ENCODE assay signal across 8 cellular contexts in the genomic region with DNA sequence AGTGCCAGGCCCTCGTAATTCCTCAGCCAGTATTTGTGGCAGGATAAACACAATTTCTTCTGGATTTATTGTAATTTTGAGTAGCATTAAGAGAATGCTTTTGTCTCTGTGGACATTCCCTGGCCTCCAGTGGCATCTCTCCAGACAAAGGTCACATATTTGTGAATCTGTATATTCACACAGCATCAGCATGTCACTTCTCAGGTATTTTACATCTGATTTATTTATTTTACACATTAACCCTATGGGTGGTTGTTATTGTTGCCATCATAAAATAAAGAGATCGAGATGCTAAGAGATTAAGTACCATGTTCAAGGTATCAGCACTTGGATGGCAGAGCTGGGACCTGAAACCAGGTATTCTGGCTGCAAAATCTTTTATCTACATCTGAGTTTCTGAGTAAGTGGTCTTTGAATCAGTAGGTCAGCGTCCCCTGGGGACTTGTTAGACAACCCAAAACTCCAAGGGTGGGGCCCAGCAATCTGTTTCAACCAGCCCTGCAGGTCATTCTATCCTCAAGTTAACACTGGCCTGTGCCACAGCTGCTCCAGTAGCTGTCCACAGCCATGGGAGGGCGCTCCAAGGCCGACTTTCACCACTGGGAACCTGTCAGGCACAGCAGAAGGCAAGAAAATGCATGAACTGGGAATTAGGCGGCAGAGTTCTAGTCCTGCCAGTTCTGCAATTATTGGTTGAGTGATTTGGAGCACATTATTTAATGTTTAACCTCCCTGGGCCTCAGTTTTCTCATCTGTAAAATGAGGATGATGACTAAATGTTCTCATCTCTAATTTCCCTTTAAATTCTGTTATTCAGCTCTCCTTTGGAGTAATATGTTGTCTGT. TPM values are rescaled to one million over a fixed set of nuclear protein-coding genes. Genes with fewer than 3 reads are reported as not detected.
DNase-seq lines count a peak whose midpoint lies in the region; ATAC-seq, FAIRE-seq and TF ChIP-seq lines count a peak whose summit lies in the region.

No MANE protein-coding gene starts in this region.

- DNase-seq in Ammon's horn (ENCODE audit: low spot score), result peak; percentile 64
- DNase-seq in HAP-1 (ENCODE audit: low spot score in 2 of 2), result peak; percentile 40 to 90
- peak; percentile 79 for DNase-seq in NCI-H748 (lab: John Stamatoyannopoulos, UW; ENCODE audit: unreplicated experiment)
- peak; percentile 89 to 91 for DNase-seq in activated CD4-positive, alpha-beta T cell treated with anti-CD3 and anti-CD28 coated beads, Interleukin-2, amount 50 U/mL, for 48 hours
- DNase-seq in H1 (ENCODE audit: low read depth in 1 of 2, low spot score in 2 of 2), result peak; percentile 72 to 92

- no peak overlapping the region for H3K56ac ChIP-seq in H1 (replicated peaks; ENCODE audit: insufficient read length, low read depth, low read length)

- POLR2A ChIA-PET in H1 (lab: Charles Lee; ENCODE audit: partially characterized antibody), result interaction anchor here (0.6 to 5.0 kb wide), 14 partner anchors 11 to 738 kb away, joined by 3 to 63 read pairs (median 4); a partner anchor contains a TSS

- 0 out of 2 replicates have a peak overlapping the region, but pooled peaks have one; percentile 46 for H2BK15ac ChIP-seq in H1 (ENCODE audit: low read length)

- 40% methylated on average over 6 of the region's 6 CpGs; no CpG with 5 or more reads in 1 of the 2 experiments for WGBS in H1 (ENCODE audit: extremely low coverage in 1 of 2, insufficient coverage in 1 of 2, insufficient read length in 1 of 2, insufficient replicate concordance in 2 of 2, low coverage in 1 of 2, low lambda C conversion rate in 2 of 2, missing lambda C conversion rate in 1 of 2), 2 experiments

- H3K79me1 ChIP-seq in H1 (ENCODE audit: low read depth, low read length), result no peaks in the 10 kb centered on the region

- no peak overlapping the region for H3K23ac ChIP-seq in H1 (ENCODE audit: insufficient read length)

- no peak overlapping the region for H4K91ac ChIP-seq in H1 (replicated peaks; ENCODE audit: insufficient read length, low read length)

- peaks cover 5% of the 10 kb centered on the region; the same call in 1 of the 2 replicates for H3K4me1 ChIP-seq in HAP-1
- peaks cover 3 to 13% (median 8%) of the 10 kb centered on the region in 4 experiments; a peak in 6 of 7 replicates for H3K4me1 ChIP-seq in H1 (replicated peaks in 1 of 4; ENCODE audit: control insufficient read depth in 3 of 4, insufficient read depth in 4 of 4, low read length in 3 of 4)
- peaks cover 36% of the 10 kb centered on the region for H3K4me1 ChIP-seq in mucosa of stomach (ENCODE audit: control insufficient read depth, insufficient read depth, low read length)

- H3K4me3 ChIP-seq in HAP-1, result no peak overlapping the region
- H3K4me3 ChIP-seq in H1 (ENCODE audit: extremely low read depth in 1 of 4, insufficient read depth in 2 of 4, low read depth in 3 of 4, low read length in 4 of 4), result peak overlapping the region in 2 of 4 experiments; percentile 41 to 64; a peak in 3 of 8 replicates
- peak overlapping the region; percentile 6 for H3K4me3 ChIP-seq in mucosa of stomach (ENCODE audit: low read length)

- TF ChIP-seq EP300 in H1 (IDR thresholded peaks at IDR 0.05; ENCODE audit: borderline replicate concordance in 1 of 2, low read depth in 2 of 2, low read length in 2 of 2), result no peak

- H3K18ac ChIP-seq in H1 (ENCODE audit: extremely low read depth, low read length), result no peak overlapping the region

- CTCF ChIA-PET in H1 (lab: Charles Lee; ENCODE audit: partially characterized antibody), result interaction anchor here (0.5 to 5.7 kb wide), 25 partner anchors 11 to 780 kb away, joined by 3 to 36 read pairs (median 3); no protein-coding TSS in a partner anchor

- peaks cover 5% of the 10 kb centered on the region for H3K4me1 Mint-ChIP-seq in stimulated activated memory B cell treated with anti-CD40 and anti-IgM and Interleukin-4, amounts not matched to agents 10 μg/mL and 1 μg/mL and 100 μg/mL, for 72 hours

- H3K9me3 ChIP-seq in HAP-1 (no peaks in the 10 kb centered on the region), H1 (ENCODE audit: insufficient read depth in 2 of 2, low read depth in 1 of 2, low read length in 1 of 2) (peaks cover 0 to 2% of the 10 kb centered on the region in 2 experiments; a peak in 1 of 4 replicates), mucosa of stomach (ENCODE audit: control insufficient read depth, low read length) (peaks cover 5% of the 10 kb centered on the region)

- peak; percentile 45 for FAIRE-seq in H1 (lab: Jason Lieb, UNC)

- TF ChIP-seq POLR2A in H1 (IDR thresholded peaks at IDR 0.05; ENCODE audit: control extremely low read depth in 1 of 2, low read depth in 2 of 2, low read length in 2 of 2), result no peak

- no peak overlapping the region for H3K4me3 Mint-ChIP-seq in stimulated activated memory B cell treated with anti-CD40 and anti-IgM and Interleukin-4, amounts not matched to agents 10 μg/mL and 1 μg/mL and 100 μg/mL, for 72 hours

- no peak overlapping the region for H2BK20ac ChIP-seq in H1 (ENCODE audit: low read length)

- H2BK120ac ChIP-seq in H1 (replicated peaks; ENCODE audit: low read depth, low read length), result peak overlapping the region; percentile 7

- peak overlapping the region; percentile 97; the same call in 1 of the 2 replicates for H2BK12ac ChIP-seq in H1 (ENCODE audit: low read depth, low read length)

- in situ Hi-C loops in HAP-1 (cut with MboI; ENCODE audit: low sequenced_read_pairs), result no loop called here

- H3K36me3 Mint-ChIP-seq in stimulated activated memory B cell treated with anti-CD40 and anti-IgM and Interleukin-4, amounts not matched to agents 10 μg/mL and 1 μg/mL and 100 μg/mL, for 72 hours, result no peaks in the 10 kb centered on the region

- no peaks in the 10 kb centered on the region for H3K79me2 ChIP-seq in H1 (ENCODE audit: control insufficient read depth in 1 of 2, insufficient read depth in 2 of 2, low read length in 2 of 2)

- TF ChIP-seq CTCF in H1 (IDR thresholded peaks at IDR 0.05; ENCODE audit: control extremely low read depth in 1 of 3, insufficient read depth in 1 of 3, low read depth in 1 of 3, low read length in 3 of 3), result peak; percentile 96 to 99 (median 99)

- H4K8ac ChIP-seq in H1 (ENCODE audit: extremely low read depth, insufficient read depth, low read length), result no peak overlapping the region

- no peaks in the 10 kb centered on the region for H3K36me3 ChIP-seq in HAP-1 (replicated peaks)
- H3K36me3 ChIP-seq in H1 (ENCODE audit: control insufficient read depth in 2 of 4, insufficient read depth in 4 of 4, low read length in 3 of 4), result no peaks in the 10 kb centered on the region
- no peaks in the 10 kb centered on the region for H3K36me3 ChIP-seq in mucosa of stomach (ENCODE audit: control insufficient read depth, insufficient read depth, low read length)

- TF ChIP-seq RAD21 in H1 (IDR thresholded peaks at IDR 0.05 in 1 of 2, conservative IDR thresholded peaks at IDR 0.05 in 1 of 2; ENCODE audit: low read depth in 2 of 2, low read length in 2 of 2), result peak; percentile 96 to 98

- no peak overlapping the region for H3K27ac Mint-ChIP-seq in stimulated activated memory B cell treated with anti-CD40 and anti-IgM and Interleukin-4, amounts not matched to agents 10 μg/mL and 1 μg/mL and 100 μg/mL, for 72 hours

- no peaks in the 10 kb centered on the region; the same call in 1 of the 2 replicates for H3K23me2 ChIP-seq in H1 (ENCODE audit: low read depth, low read length)

- H3K27me3 ChIP-seq in HAP-1 (ENCODE audit: low read depth) (no peaks in the 10 kb centered on the region), H1 (replicated peaks in 1 of 4; ENCODE audit: control insufficient read depth in 3 of 4, extremely low read depth in 1 of 4, insufficient read depth in 3 of 4, low read length in 3 of 4) (no peaks in the 10 kb centered on the region), mucosa of stomach (ENCODE audit: control insufficient read depth, insufficient read depth, low read length) (no peaks in the 10 kb centered on the region)

- H2AK5ac ChIP-seq in H1 (ENCODE audit: low read depth, low read length), result no peak overlapping the region

- H3K4me2 ChIP-seq in H1 (ENCODE audit: insufficient read depth in 1 of 2, low read depth in 2 of 2, low read length in 2 of 2), result peak overlapping the region; percentile 71 to 73

- no peak overlapping the region for H3K4ac ChIP-seq in H1 (replicated peaks; ENCODE audit: insufficient read length, low read depth, low read length)

- H3K9ac ChIP-seq in H1 (replicated peaks in 1 of 4; ENCODE audit: extremely low read depth in 1 of 4, low read depth in 3 of 4, low read length in 3 of 4) (no peak overlapping the region), mucosa of stomach (ENCODE audit: low read length) (peak overlapping the region; percentile 81)

- H2BK5ac ChIP-seq in H1 (ENCODE audit: low read depth, low read length), result no peak overlapping the region

- peaks cover 36% of the 10 kb centered on the region for H3K27me3 Mint-ChIP-seq in stimulated activated memory B cell treated with anti-CD40 and anti-IgM and Interleukin-4, amounts not matched to agents 10 μg/mL and 1 μg/mL and 100 μg/mL, for 72 hours

- H4K5ac ChIP-seq in H1 (ENCODE audit: insufficient read length, low read depth, low read length), result no peak overlapping the region

- H2AFZ ChIP-seq in H1 (ENCODE audit: low read length), result no peak overlapping the region

- H3K14ac ChIP-seq in H1 (ENCODE audit: insufficient read length), result no peak overlapping the region

- H4K20me1 ChIP-seq in H1 (replicated peaks in 1 of 2; ENCODE audit: control insufficient read depth in 1 of 2, insufficient read depth in 2 of 2, low read length in 2 of 2), result no peaks in the 10 kb centered on the region

- ATAC-seq in stimulated activated memory B cell treated with anti-CD40 and anti-IgM and Interleukin-4, amounts not matched to agents 10 μg/mL and 1 μg/mL and 100 μg/mL, for 72 hours, result peak; percentile 71
- no peak for ATAC-seq in GM19452 (IDR thresholded peaks at IDR 0.05; ENCODE audit: unreplicated experiment)

- no peak overlapping the region for H3K27ac ChIP-seq in H1 (ENCODE audit: low read depth, low read length)

- peaks cover 4% of the 10 kb centered on the region for H3K9me3 Mint-ChIP-seq in stimulated activated memory B cell treated with anti-CD40 and anti-IgM and Interleukin-4, amounts not matched to agents 10 μg/mL and 1 μg/mL and 100 μg/mL, for 72 hours

TF ChIP-seq in H1, 55 proteins besides CTCF, POLR2A, EP300 and RAD21 (continues in another document):
- TF ChIP-seq RBBP5 (IDR thresholded peaks at IDR 0.05; ENCODE audit: borderline replicate concordance, low read depth, low read length) (no peak), CBX5 (IDR thresholded peaks at IDR 0.05; ENCODE audit: low read depth, low read length) (no peak), BACH1 (IDR thresholded peaks at IDR 0.05; ENCODE audit: low read length) (no peak), TEAD4 (IDR thresholded peaks at IDR 0.05; ENCODE audit: low read depth, low read length) (no peak)

RNA-seq across cellular contexts. Expression of a gene that starts 17.6 kb away (rescaled TPM):
- 62.9 and 68.9 TPM in 2 replicates for total RNA-seq in H1 (2021; fragmentation: NEBNext Ultra II Directional; extraction: Animal tissue kit (Norgen Biotek cat#: 25700))
- polyA plus RNA-seq in H1 (2011; rRNA removed), result 9.5 and 24.3 TPM in 2 replicates
- 53.0 TPM for polyA plus RNA-seq in H1 (2011; cell fraction: cytosol; rRNA removed)
- polyA plus RNA-seq in H1 (2011; cell fraction: nucleus; rRNA removed), result 5.7 TPM
- 75.9 to 163 TPM (median 88.1 TPM) in 4 replicates for polyA plus RNA-seq in H1 (2012, experiment 1 of 2)
- polyA plus RNA-seq in H1 (2012, experiment 2 of 2), result 88.7 TPM
- 406 TPM for polyA plus RNA-seq in H1 (2013, experiment 1 of 2)
- 395 TPM for polyA plus RNA-seq in H1 (2013, experiment 2 of 2)
- 3.6 and 6.1 TPM in 2 replicates for polyA minus RNA-seq in H1 (2011; rRNA and poly(A)+ RNA removed)
- 8.7 TPM for polyA minus RNA-seq in H1 (2011; cell fraction: cytosol; rRNA and poly(A)+ RNA removed)
- 6.3 TPM for polyA minus RNA-seq in H1 (2011; cell fraction: nucleus; rRNA and poly(A)+ RNA removed)
